In the genomic region with DNA sequence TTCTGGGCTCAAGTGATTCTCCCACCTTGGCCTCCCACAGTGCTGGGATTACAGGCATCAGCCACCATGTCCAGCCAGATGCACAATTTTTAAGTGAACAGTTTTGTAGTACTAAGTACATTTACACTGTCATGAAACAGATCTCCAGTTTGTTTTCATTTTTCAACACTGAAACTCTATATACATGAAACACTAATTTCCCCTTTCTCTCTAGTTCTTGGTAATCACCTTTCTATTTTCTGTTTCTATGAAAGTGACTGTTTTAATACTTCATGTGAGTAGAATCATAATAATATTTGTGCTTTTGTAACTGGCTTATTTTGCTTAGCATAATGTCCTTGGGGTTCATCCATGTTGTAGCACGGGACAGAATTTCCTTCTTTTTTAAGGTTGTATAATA, we compare ENCODE assay signal across 13 cellular contexts.
DNase-seq lines count a peak whose midpoint lies in the region; ATAC-seq and TF ChIP-seq lines count a peak whose summit lies in the region.
"Had no signal": no experiment of that assay in that cellular context is flagged by ENCODE, and none has a peak within 500 bp of the region (broad histone marks: within the 10 kb centered on the region; RNA-seq: fewer than 3 reads in every experiment).

No MANE protein-coding gene starts in this region.

- peaks cover 0 to 10% of the 10 kb centered on the region in 2 experiments; a peak in 2 of 4 replicates for H3K4me1 Mint-ChIP-seq in H9

- H3K4me1 ChIP-seq in H9 (ENCODE audit: insufficient read depth, low read length), result no peaks in the 10 kb centered on the region; the same call in 1 of the 2 replicates

- H2AK5ac ChIP-seq in H9 (ENCODE audit: insufficient read length, low read length), result no peak overlapping the region

- no peak overlapping the region for H2BK5ac ChIP-seq in H9 (ENCODE audit: insufficient read length, low read length)

- H3K9me3 ChIP-seq in H9 (ENCODE audit: control insufficient read depth, low read depth, low read length), result no peaks in the 10 kb centered on the region

- H3K27ac ChIP-seq in caudate nucleus (ENCODE audit: low read depth, low read length) (no peak overlapping the region), H9 (ENCODE audit: insufficient read length, low read depth, low read length) (no peak overlapping the region)
- H3K27ac ChIP-seq: RWPE1, skin epidermis had no signal

- H3T11ph ChIP-seq in H9 (ENCODE audit: low read length), result no peak overlapping the region

- no peaks in the 10 kb centered on the region for H3K23me2 ChIP-seq in H9 (ENCODE audit: insufficient read length, low read depth, low read length, poor library complexity, severe bottlenecking)

- no peak overlapping the region for H2BK15ac ChIP-seq in H9 (ENCODE audit: low read depth, low read length)

- H3K56ac ChIP-seq in H9 (ENCODE audit: insufficient read length, low read depth, low read length), result no peak overlapping the region

- no peaks in the 10 kb centered on the region for H3K79me1 ChIP-seq in H9 (ENCODE audit: insufficient read depth, low read depth, low read length, poor library complexity, severe bottlenecking)

- H3K18ac ChIP-seq in H9 (ENCODE audit: insufficient read length, low read depth, low read length), result no peak overlapping the region

- H4K8ac ChIP-seq in H9 (replicated peaks; ENCODE audit: insufficient read length, low read depth, low read length), result no peak overlapping the region

- no peak overlapping the region for H3K4me2 ChIP-seq in H9 (ENCODE audit: insufficient read depth, insufficient read length, low read length)

- H2BK12ac ChIP-seq in H9 (ENCODE audit: insufficient read length, low read depth, low read length), result no peak overlapping the region

- H3K23ac ChIP-seq in H9 (ENCODE audit: insufficient read length, low read depth, low read length), result no peak overlapping the region

- H2BK20ac ChIP-seq in H9 (ENCODE audit: low read depth, low read length, poor library complexity, severe bottlenecking), result no peak overlapping the region

- no peak overlapping the region for H4K5ac ChIP-seq in H9 (ENCODE audit: insufficient read length, low read depth, low read length)

- H3K9ac ChIP-seq in H9 (ENCODE audit: extremely low read depth, insufficient read length, low read length), result no peak overlapping the region

- ATAC-seq in GM18505 (IDR thresholded peaks at IDR 0.05; ENCODE audit: unreplicated experiment) (peak; percentile 88), GM19395 (IDR thresholded peaks at IDR 0.05; ENCODE audit: unreplicated experiment) (peak; percentile 98), HG02840 (IDR thresholded peaks at IDR 0.05; ENCODE audit: low FRiP score, unreplicated experiment) (peak; percentile 97), HG03520 (IDR thresholded peaks at IDR 0.05; ENCODE audit: unreplicated experiment) (peak; percentile 94)
- ATAC-seq: CD8-positive, alpha-beta T cell had no signal

- H2AFZ ChIP-seq in H9 (ENCODE audit: low read length), result no peak overlapping the region

- no peaks in the 10 kb centered on the region for H4K20me1 ChIP-seq in H9 (ENCODE audit: control insufficient read depth, insufficient read depth, insufficient read length)

- no peaks in the 10 kb centered on the region for H3K9me3 Mint-ChIP-seq in H9
- H3K9me3 Mint-ChIP-seq: CD8-positive, alpha-beta T cell had no signal

- H3K27me3 ChIP-seq in H9 (ENCODE audit: insufficient read depth, low read length), result no peaks in the 10 kb centered on the region

- peak overlapping the region in 1 of 3 experiments; percentile 47; a peak in 1 of 7 replicates for H3K27ac Mint-ChIP-seq in H9
- H3K27ac Mint-ChIP-seq: CD8-positive, alpha-beta T cell had no signal

- H3K36me3 Mint-ChIP-seq in H9 (ENCODE audit: insufficient read depth in 1 of 3, low read depth in 3 of 3), result no peaks in the 10 kb centered on the region

- no peaks in the 10 kb centered on the region for H3K27me3 Mint-ChIP-seq in H9 (ENCODE audit: low read depth)

- H3K4me3 Mint-ChIP-seq in H9, result no peak overlapping the region
- H3K4me3 Mint-ChIP-seq: CD8-positive, alpha-beta T cell had no signal

- no peak for TF ChIP-seq POLR2A in GM18505 (IDR thresholded peaks at IDR 0.05; ENCODE audit: borderline replicate concordance, extremely low read depth, insufficient read depth, insufficient read length)

- TF ChIP-seq CTCF in H9 (conservative IDR thresholded peaks at IDR 0.05), result no peak

- H3K4ac ChIP-seq in H9 (ENCODE audit: low read depth, low read length), result no peak overlapping the region

- no CpG with 5 or more reads among the region's 1 CpG for WGBS in H9 (ENCODE audit: extremely low coverage, insufficient read length, low lambda C conversion rate)

- H3K79me2 ChIP-seq in H9 (ENCODE audit: insufficient read depth, low read length), result no peaks in the 10 kb centered on the region

- H3K14ac ChIP-seq in H9 (ENCODE audit: insufficient read depth, low read length), result no peak overlapping the region

- in situ Hi-C loops in G401 (cut with HindIII; ENCODE audit: low sequenced_read_pairs), result no loop called here

- DNase-seq in caudate nucleus (lab: John Stamatoyannopoulos, UW) (no peak), G401 (ENCODE audit: low spot score) (no peak), H9 (no peak), RPMI8226 (no peak)
- DNase-seq: activated CD4-positive, CD25-positive, alpha-beta regulatory T cell; anterior cingulate cortex; CD8-positive, alpha-beta T cell had no signal

- H2BK120ac ChIP-seq in H9 (ENCODE audit: low read depth, low read length, poor library complexity, severe bottlenecking), result no peak overlapping the region

- no peak overlapping the region for H4K91ac ChIP-seq in H9 (ENCODE audit: insufficient read length, low read depth, low read length)
